ENCODE assay signal across 8 cellular contexts in the genomic region with DNA sequence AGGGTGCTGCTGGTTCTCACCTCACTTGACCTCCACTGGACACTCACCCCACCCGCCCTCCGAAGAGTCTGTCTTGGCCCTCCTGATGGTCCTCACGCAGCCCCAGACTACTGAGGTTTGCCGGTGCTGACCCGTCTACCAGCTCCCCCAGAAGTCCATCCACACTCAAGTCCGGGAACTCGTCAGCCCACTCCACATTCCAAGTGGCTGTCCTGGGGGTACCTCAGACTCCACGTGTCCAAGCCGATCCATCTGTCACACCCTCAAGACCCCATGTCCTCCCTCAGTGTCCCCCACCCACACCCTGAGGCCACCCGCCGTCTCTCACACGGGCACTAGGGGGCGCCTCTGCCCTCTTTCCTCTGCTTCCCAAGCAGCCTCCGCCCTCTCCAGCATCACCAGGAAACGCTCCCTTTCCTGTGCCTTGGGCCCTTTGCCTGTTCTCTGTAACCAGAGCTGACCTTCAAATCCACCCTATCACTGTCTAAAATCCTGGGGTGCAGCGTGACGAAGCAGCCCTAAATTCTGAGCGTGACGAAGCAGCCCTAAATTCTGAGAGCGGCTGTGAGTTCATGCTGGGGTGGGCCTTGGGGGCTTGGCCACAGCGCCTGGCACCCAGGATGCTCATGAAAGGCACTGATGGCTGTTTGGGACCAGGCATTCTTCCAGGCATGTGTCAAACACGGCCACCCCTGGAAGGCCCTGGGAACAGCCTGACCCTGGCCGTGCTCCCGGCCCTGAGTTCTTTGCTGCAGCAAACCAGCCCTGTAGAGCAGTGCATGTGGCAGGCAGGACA.
A peak's percentile ranks its signal among the peaks of the same experiment; 100 is the strongest.
DNase-seq lines count a peak whose midpoint lies in the region; ATAC-seq and TF ChIP-seq lines count a peak whose summit lies in the region.

No MANE protein-coding gene starts in this region.

- no peak for ATAC-seq in gastroesophageal sphincter

- no peak for TF ChIP-seq POLR2A in gastroesophageal sphincter (IDR thresholded peaks at IDR 0.05)

- no peaks in the 10 kb centered on the region for H3K36me3 ChIP-seq in GM06990 (ENCODE audit: control insufficient read depth, insufficient read depth, low read length)
- no peaks in the 10 kb centered on the region for H3K36me3 ChIP-seq in ascending aorta
- H3K36me3 ChIP-seq in gastroesophageal sphincter: peaks cover 0 to 5% of the 10 kb centered on the region in 2 donors

- no peak for TF ChIP-seq EP300 in gastroesophageal sphincter (IDR thresholded peaks at IDR 0.05)

- WGBS in gastroesophageal sphincter (ENCODE audit: low coverage in 1 of 2), 2 donors: 3 to 33% methylated on average over 6 to 15 of the region's 24 CpGs

- H3K4me3 ChIP-seq in GM06990 (replicated peaks; ENCODE audit: low read depth, low read length): no peak overlapping the region
- H3K4me3 ChIP-seq in ascending aorta: no peak overlapping the region
- H3K4me3 ChIP-seq in gastroesophageal sphincter: no peak overlapping the region

- TF ChIP-seq CTCF in GM06990 (IDR thresholded peaks at IDR 0.05; ENCODE audit: insufficient read depth, low read length, poor library complexity, severe bottlenecking): peak; percentile 72
- peak; percentile 13 to 53 (median 43) for TF ChIP-seq CTCF in ascending aorta (IDR thresholded peaks at IDR 0.05)
- TF ChIP-seq CTCF in gastroesophageal sphincter (IDR thresholded peaks at IDR 0.05): peak in 1 of 4 experiments; percentile 54

- H3K27me3 ChIP-seq in GM06990 (replicated peaks; ENCODE audit: control insufficient read depth, insufficient read depth, low read length) (no peaks in the 10 kb centered on the region), ascending aorta (no peaks in the 10 kb centered on the region), gastroesophageal sphincter (no peaks in the 10 kb centered on the region)

- peak; percentile 35 for DNase-seq in A172 (ENCODE audit: low spot score)
- no peak for DNase-seq in GM06990 (ENCODE audit: extremely low read depth, insufficient read length)
- DNase-seq in NCI-H69 (lab: John Stamatoyannopoulos, UW): peak; percentile 73
- no peak for DNase-seq in ascending aorta (ENCODE audit: low spot score in 2 of 2)
- peak; percentile 28 for DNase-seq in iPS DF 4.7 (ENCODE audit: extremely low read depth, low spot score)
- peak; percentile 19 for DNase-seq in stimulated activated CD8-positive, alpha-beta memory T cell treated with anti-CD3 and anti-CD28 coated beads, Interleukin-4, amount 100 ng/mL, for 24 hours (ENCODE audit: low read depth)
- DNase-seq in NCI-H187 (lab: John Stamatoyannopoulos, UW): no peak

- H3K9me3 ChIP-seq in ascending aorta (no peaks in the 10 kb centered on the region), gastroesophageal sphincter (no peaks in the 10 kb centered on the region)

- H3K27ac ChIP-seq in ascending aorta (no peak overlapping the region), gastroesophageal sphincter (no peak overlapping the region)

- peaks cover 0 to 6% of the 10 kb centered on the region in 2 donors for H3K4me1 ChIP-seq in ascending aorta
- H3K4me1 ChIP-seq in gastroesophageal sphincter: peaks cover 0 to 16% (median 0%) of the 10 kb centered on the region in 3 donors

- intact Hi-C loops in ascending aorta (cut with DNase I): no loop called here

Comparison
In these comparisons a context has a peak if more than half of its experiments do, and no peak if none do; other contexts are left out.
1. DNase-seq: peak in A172 (single experiment), NCI-H69 (single experiment), iPS DF 4.7 (single experiment) and stimulated activated CD8-positive, alpha-beta memory T cell treated with anti-CD3 and anti-CD28 coated beads, Interleukin-4, amount 100 ng/mL, for 24 hours (single experiment); none in GM06990 (single experiment), ascending aorta (0 of 2) and NCI-H187 (0 of 2).